In the genomic region with DNA sequence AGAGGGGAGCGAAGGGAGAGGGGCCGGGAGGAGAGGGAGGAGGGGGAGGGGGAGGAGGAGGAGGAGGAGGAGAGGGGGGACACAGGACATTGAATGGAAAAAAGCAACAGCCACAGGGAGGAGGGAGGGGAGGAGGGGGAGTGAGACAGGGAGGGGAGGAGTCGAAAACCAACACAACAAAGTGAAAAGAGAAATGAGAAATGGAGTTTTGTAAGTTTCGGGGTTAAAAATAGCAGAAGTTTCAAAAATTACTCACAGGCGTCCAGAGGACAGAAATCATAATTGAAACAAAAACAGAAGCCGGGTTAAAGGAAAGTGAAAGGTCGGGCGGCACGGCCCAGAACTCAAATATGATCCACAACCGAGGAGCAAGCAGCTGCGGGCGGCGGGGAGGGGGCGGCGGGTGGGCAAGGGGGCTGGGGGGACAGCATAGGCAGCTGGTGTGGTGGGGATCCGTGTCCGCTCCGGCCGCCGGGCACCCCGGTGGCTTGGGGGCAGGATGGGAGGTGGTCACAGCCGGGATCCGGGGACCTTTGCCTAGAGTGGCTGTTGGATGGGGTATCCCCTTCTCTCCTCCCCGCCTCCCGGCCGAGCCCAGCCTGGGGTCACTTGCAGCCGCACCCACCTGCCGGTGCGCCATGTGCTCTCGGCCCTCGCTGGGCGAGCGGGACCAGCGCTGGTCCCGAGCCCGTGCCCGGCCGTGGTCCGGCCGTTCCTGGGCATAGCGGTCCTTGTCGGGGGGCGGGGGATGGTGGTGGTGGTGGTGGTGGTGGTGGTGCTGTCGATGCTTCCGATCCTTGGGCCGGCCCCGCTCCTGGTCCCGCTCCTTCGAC, we compare ENCODE assay signal across 8 cellular contexts. TPM values are rescaled to one million over a fixed set of nuclear protein-coding genes. Genes with fewer than 3 reads are reported as not detected.
DNase-seq lines count a peak whose midpoint lies in the region; ATAC-seq, FAIRE-seq and TF ChIP-seq lines count a peak whose summit lies in the region.

No MANE protein-coding gene starts in this region.

- intact Hi-C loops in K562 (cut with micrococcal nuclease): no loop called here

- POLR2A ChIA-PET in K562 (lab: Yijun Ruan, JAX): no interaction called here

- no peak for TF ChIP-seq EP300 in K562 (IDR thresholded peaks at IDR 0.05; ENCODE audit: low read length)

- H3K9me3 ChIP-seq in K562 (replicated peaks; ENCODE audit: control insufficient read depth, insufficient read depth, low read depth, low read length) (no peaks in the 10 kb centered on the region), liver (ENCODE audit: control insufficient read depth in 4 of 4, low read length in 3 of 4) (no peaks in the 10 kb centered on the region)

- peaks cover 0 to 52% of the 10 kb centered on the region in 2 experiments; a peak in 2 of 5 replicates for H3K4me1 ChIP-seq in K562 (replicated peaks in 1 of 2; ENCODE audit: control insufficient read depth in 2 of 2, insufficient read depth in 2 of 2, low read length in 2 of 2)
- peaks cover 0 to 6% (median under 1%) of the 10 kb centered on the region in 4 donors for H3K4me1 ChIP-seq in liver (ENCODE audit: control insufficient read depth in 4 of 4, insufficient read depth in 4 of 4, low read length in 3 of 4)

- WGBS in K562 (ENCODE audit: insufficient coverage, low coverage, missing lambda C conversion rate): 61% methylated on average over 32 of the region's 49 CpGs
- WGBS in liver: 67% methylated on average over 49 of the region's 49 CpGs

- FAIRE-seq in GM12892 (lab: Jason Lieb, UNC) (peak; percentile 94), K562 (lab: Jason Lieb, UNC) (no peak)

- H3K4me3 ChIP-seq in K562 (no peak overlapping the region), liver (ENCODE audit: low read depth in 1 of 3, low read length in 3 of 3) (peak overlapping the region in 1 of 3 donors; percentile 46)

- TF ChIP-seq RAD21 in K562 (CRISPR knock-in tag; conservative IDR thresholded peaks at IDR 0.05 in 1 of 2, IDR thresholded peaks at IDR 0.05 in 1 of 2) (no peak), liver (IDR thresholded peaks at IDR 0.05) (no peak)

- H3K27me3 ChIP-seq in K562 (ENCODE audit: control insufficient read depth in 2 of 2, insufficient read depth in 2 of 2, low read length in 2 of 2) (peaks cover 0 to 7% of the 10 kb centered on the region in 2 experiments; a peak in 2 of 5 replicates), liver (ENCODE audit: control insufficient read depth in 4 of 4, insufficient read depth in 4 of 4, low read length in 3 of 4) (no peaks in the 10 kb centered on the region)

- H3K36me3 ChIP-seq in K562 (ENCODE audit: control insufficient read depth, insufficient read depth, low read length) (no peaks in the 10 kb centered on the region), liver (ENCODE audit: control insufficient read depth in 4 of 4, insufficient read depth in 3 of 4, low read depth in 1 of 4, low read length in 3 of 4) (no peaks in the 10 kb centered on the region)

- H3K79me2 ChIP-seq in K562 (ENCODE audit: control insufficient read depth, insufficient read depth, low read length): no peaks in the 10 kb centered on the region

- no peak; the same call in 1 of the 2 replicates for TF ChIP-seq POLR2A in GM12892 (IDR thresholded peaks at IDR 0.05; ENCODE audit: low read depth, low read length)
- no peak for TF ChIP-seq POLR2A in K562 (conservative IDR thresholded peaks at IDR 0.05)

- H3K9ac ChIP-seq in K562 (ENCODE audit: insufficient read depth in 1 of 2, low read depth in 2 of 2, low read length in 2 of 2): no peak overlapping the region; a peak in 1 of 4 replicates
- H3K9ac ChIP-seq in liver (ENCODE audit: low read depth in 1 of 2, low read length in 2 of 2): no peak overlapping the region

- in situ Hi-C loops in K562 (cut with MboI): loop anchor here (5.0 kb wide), 1 partner anchor 44 kb away; no protein-coding TSS in a partner anchor

- TF ChIP-seq CTCF in K562 (IDR thresholded peaks at IDR 0.05 in 2 of 3, conservative IDR thresholded peaks at IDR 0.05 in 1 of 3; ENCODE audit: insufficient read depth in 2 of 3, low read depth in 1 of 3, low read length in 3 of 3) (no peak), liver (IDR thresholded peaks at IDR 0.05; ENCODE audit: low read depth, low read length, missing input control) (no peak)

- H3K27ac ChIP-seq in K562 (ENCODE audit: extremely low read depth, low read depth, low read length): no peak overlapping the region
- peak overlapping the region; percentile 25 to 28 for H3K27ac ChIP-seq in liver (ENCODE audit: low read depth in 1 of 2, low read length in 2 of 2)

- ATAC-seq in HG03025 (IDR thresholded peaks at IDR 0.05; ENCODE audit: low FRiP score, unreplicated experiment) (peak; percentile 51), K562 (no peak)

- H2AFZ ChIP-seq in K562 (ENCODE audit: low read depth, low read length): no peak overlapping the region

- DNase-seq in GM12892 (ENCODE audit: insufficient read length) (peak; percentile 76), T-helper 2 cell (peak in 3 of 5 experiments; percentile 18 to 76 (median 52)), K562 (ENCODE audit: extremely low read depth in 1 of 4, low spot score in 3 of 4) (no peak), RKO (ENCODE audit: low spot score) (no peak), NCI-H187 (lab: John Stamatoyannopoulos, UW) (no peak)
- DNase-seq in stimulated activated CD8-positive, alpha-beta memory T cell treated with anti-CD3 and anti-CD28 coated beads, Interleukin-12 subunit alpha, Interleukin-12 subunit beta, amount 100 ng/mL, for 4 hours (ENCODE audit: low read depth): peak; percentile 24

- H3K4me2 ChIP-seq in K562 (ENCODE audit: insufficient read depth, low read length): no peak overlapping the region

- no TSS peak for BruUV-seq in K562 (replicated peaks; lab: Mats Ljungman, UMichigan)

- CTCF ChIA-PET in K562 (lab: Yijun Ruan, JAX; ENCODE audit: low intra/inter-chr PET ratio): no interaction called here

- no peaks in the 10 kb centered on the region for H3K9me1 ChIP-seq in K562 (ENCODE audit: control insufficient read depth, insufficient read depth, low read length)

- H4K20me1 ChIP-seq in K562 (replicated peaks; ENCODE audit: control insufficient read depth, insufficient read depth, low read length): no peaks in the 10 kb centered on the region

TF ChIP-seq in K562, 482 proteins besides CTCF, POLR2A, EP300 and RAD21:
- TF ChIP-seq ZNF263 (CRISPR knock-in tag; IDR thresholded peaks at IDR 0.05; ENCODE audit: borderline replicate concordance) (peak; percentile 95), NR4A1 (CRISPR knock-in tag; IDR thresholded peaks at IDR 0.05) (no peak), NR4A1 (tag; IDR thresholded peaks at IDR 0.05) (no peak)

TF ChIP-seq in liver, 16 proteins besides CTCF, POLR2A, EP300 and RAD21 (continues in another document):
- TF ChIP-seq YY1 (IDR thresholded peaks at IDR 0.05) (no peak), RXRA (IDR thresholded peaks at IDR 0.05) (no peak), FOXA2 (IDR thresholded peaks at IDR 0.05) (no peak)

RNA-seq across cellular contexts. Expression of a gene that starts 58.1 kb away (rescaled TPM):
- polyA plus RNA-seq in GM12892 (2012; ENCODE audit: missing spikeins): 33.5 TPM
- total RNA-seq in K562 (2011; cell fraction: chromatin; rRNA removed; ENCODE audit: low replicate concordance): 67.1 and 140 TPM in 2 replicates
- total RNA-seq in K562 (2011; cell fraction: nucleolus; rRNA removed): 139 and 159 TPM in 2 replicates
- 90.2 and 96.9 TPM in 2 replicates for total RNA-seq in K562 (2011; cell fraction: nucleoplasm; rRNA removed)
- 84.5 and 134 TPM in 2 replicates for total RNA-seq in K562 (2014; rRNA removed)
- 23.6 and 24.4 TPM in 2 replicates for total RNA-seq in K562 (2014; rRNA removed; fragmentation: Illumina TruSeq; extraction: Trizol)
- 14.8 and 17.4 TPM in 2 replicates for total RNA-seq in K562 (2015; rRNA removed; fragmentation: Illumina TruSeq; extraction: Trizol)
- 205 and 214 TPM in 2 replicates for total RNA-seq in K562 (2021)
- 23.7 and 32.9 TPM in 2 replicates for polyA plus RNA-seq in K562 (2011; rRNA removed)
- 37.6 and 91.2 TPM in 2 replicates for polyA plus RNA-seq in K562 (2011; cell fraction: cytosol; rRNA removed)
- 112 and 193 TPM in 2 replicates for polyA plus RNA-seq in K562 (2011; cell fraction: nucleus; rRNA removed)
- polyA plus RNA-seq in K562 (2012): 158 and 169 TPM in 2 replicates
- polyA plus RNA-seq in K562 (2014; fragmentation: Illumina TruSeq; extraction: Trizol): 35.5 and 67.9 TPM in 2 replicates
- 1 to 10 TPM; 4.5 to 5.1 TPM for polyA plus RNA-seq in K562 (2014; fragmentation: Nextera tagmentation; extraction: Ambion mirVana)
- 127 and 140 TPM in 2 replicates for polyA plus RNA-seq in K562 (2014; rRNA removed)
- polyA minus RNA-seq in K562 (2011; rRNA and poly(A)+ RNA removed): 8.8 and 9.1 TPM in 2 replicates
- polyA minus RNA-seq in K562 (2011; cell fraction: cytosol; rRNA and poly(A)+ RNA removed): 38.4 and 48.8 TPM in 2 replicates
- 39.2 and 41.5 TPM in 2 replicates for polyA minus RNA-seq in K562 (2011; cell fraction: nucleus; rRNA and poly(A)+ RNA removed)
- 10 to 100 TPM; 11.4 to 20.3 TPM for total RNA-seq in liver
- polyA plus RNA-seq in liver: 10 to 100 TPM; 23.6 to 38.9 TPM

RNA-seq across cellular contexts. Expression of a gene that starts 58.2 kb away (rescaled TPM):
- polyA plus RNA-seq in GM12892 (2012; ENCODE audit: missing spikeins): 31.0 TPM
- 25.6 and 67.7 TPM in 2 replicates for total RNA-seq in K562 (2011; cell fraction: chromatin; rRNA removed; ENCODE audit: low replicate concordance)
- 56.9 and 60.3 TPM in 2 replicates for total RNA-seq in K562 (2011; cell fraction: nucleolus; rRNA removed)
- 42.4 and 42.7 TPM in 2 replicates for total RNA-seq in K562 (2011; cell fraction: nucleoplasm; rRNA removed)
- 57.8 and 59.2 TPM in 2 replicates for total RNA-seq in K562 (2014; rRNA removed)
- total RNA-seq in K562 (2014; rRNA removed; fragmentation: Illumina TruSeq; extraction: Trizol): 12.6 and 19.0 TPM in 2 replicates
- total RNA-seq in K562 (2015; rRNA removed; fragmentation: Illumina TruSeq; extraction: Trizol): 31.0 and 33.9 TPM in 2 replicates
- 39.6 and 41.6 TPM in 2 replicates for total RNA-seq in K562 (2021)
- 46.6 and 77.4 TPM in 2 replicates for polyA plus RNA-seq in K562 (2011; rRNA removed)
- 62.2 and 72.6 TPM in 2 replicates for polyA plus RNA-seq in K562 (2011; cell fraction: cytosol; rRNA removed)
- 159 and 172 TPM in 2 replicates for polyA plus RNA-seq in K562 (2011; cell fraction: nucleus; rRNA removed)
- polyA plus RNA-seq in K562 (2012): 46.6 and 75.7 TPM in 2 replicates
- polyA plus RNA-seq in K562 (2014; fragmentation: Illumina TruSeq; extraction: Trizol): 30.3 and 35.2 TPM in 2 replicates
- 1 to 10 TPM in 1 of 2 experiments, under 1 TPM in 1; 0.51 to 1.7 TPM for polyA plus RNA-seq in K562 (2014; fragmentation: Nextera tagmentation; extraction: Ambion mirVana)
- polyA plus RNA-seq in K562 (2014; rRNA removed): 66.3 and 78.0 TPM in 2 replicates
- polyA minus RNA-seq in K562 (2011; rRNA and poly(A)+ RNA removed): 12.8 and 14.0 TPM in 2 replicates
- polyA minus RNA-seq in K562 (2011; cell fraction: cytosol; rRNA and poly(A)+ RNA removed): 14.0 and 15.9 TPM in 2 replicates
- polyA minus RNA-seq in K562 (2011; cell fraction: nucleus; rRNA and poly(A)+ RNA removed): 10.5 and 19.3 TPM in 2 replicates
- total RNA-seq in liver: 10 to 100 TPM; 15.7 to 23.3 TPM
- polyA plus RNA-seq in liver: 10 to 100 TPM; 19.2 to 32.7 TPM

Comparison
In these comparisons a context has a peak if more than half of its experiments do, and no peak if none do; other contexts are left out.
1. DNase-seq: peak in GM12892 (single experiment), T-helper 2 cell (3 of 5) and stimulated activated CD8-positive, alpha-beta memory T cell treated with anti-CD3 and anti-CD28 coated beads, Interleukin-12 subunit alpha, Interleukin-12 subunit beta, amount 100 ng/mL, for 4 hours (single experiment); none in K562 (0 of 4), RKO (single experiment) and NCI-H187 (0 of 2).